1 cellular context compared by ENCODE assay signal in the genomic region with DNA sequence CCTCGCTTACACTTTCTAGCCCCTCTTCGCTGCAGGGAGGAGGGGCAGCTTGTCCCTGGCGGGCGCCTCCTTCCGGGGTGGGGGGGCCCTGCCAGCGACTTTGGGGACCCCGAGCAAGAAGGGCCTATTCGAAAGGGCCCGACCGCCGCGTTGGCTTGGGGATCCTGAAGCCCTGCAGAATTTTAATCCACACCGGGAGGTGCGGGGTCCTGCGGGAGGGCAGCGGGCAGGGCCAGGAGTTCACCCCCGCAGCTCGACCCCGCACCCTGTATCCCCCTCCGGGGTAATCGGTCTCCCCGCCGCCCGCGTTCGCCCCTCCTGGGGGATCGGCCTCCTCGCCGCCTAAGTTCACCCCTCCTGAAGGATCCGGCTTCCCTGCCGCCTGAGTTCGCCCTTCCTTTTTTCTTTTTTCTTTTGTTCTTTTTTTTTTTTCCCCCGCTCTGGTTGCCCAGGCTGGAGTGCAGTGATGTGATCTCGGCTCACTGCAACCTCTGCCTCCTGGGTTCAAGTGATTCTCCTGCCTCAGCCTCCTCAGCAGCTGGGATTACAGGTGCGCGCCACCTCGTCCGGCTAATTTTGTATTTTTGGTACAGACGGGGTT.
TF ChIP-seq lines count a peak whose summit lies in the region.

No MANE protein-coding gene starts in this region.

TF ChIP-seq in HepG2, 621 proteins besides CTCF, POLR2A, EP300 and RAD21:
- TF ChIP-seq KAT2B (IDR thresholded peaks at IDR 0.05; ENCODE audit: borderline replicate concordance, low read depth, low read length) (no peak), FOXA1 (IDR thresholded peaks at IDR 0.05) (no peak), FOXA1 (CRISPR knock-in tag; IDR thresholded peaks at IDR 0.05) (no peak), ZSCAN29 (CRISPR knock-in tag; conservative IDR thresholded peaks at IDR 0.05) (no peak), CHD4 (IDR thresholded peaks at IDR 0.05; ENCODE audit: borderline replicate concordance, low read length) (0 out of 2 replicates have a peak, but pooled peaks have one; percentile 68), PCBP1 (IDR thresholded peaks at IDR 0.05; ENCODE audit: borderline replicate concordance, low read depth, low read length) (0 out of 2 replicates have a peak, but pooled peaks have one; percentile 9), ISL2 (CRISPR knock-in tag; IDR thresholded peaks at IDR 0.05) (no peak)
- TF ChIP-seq, protein P1, sequence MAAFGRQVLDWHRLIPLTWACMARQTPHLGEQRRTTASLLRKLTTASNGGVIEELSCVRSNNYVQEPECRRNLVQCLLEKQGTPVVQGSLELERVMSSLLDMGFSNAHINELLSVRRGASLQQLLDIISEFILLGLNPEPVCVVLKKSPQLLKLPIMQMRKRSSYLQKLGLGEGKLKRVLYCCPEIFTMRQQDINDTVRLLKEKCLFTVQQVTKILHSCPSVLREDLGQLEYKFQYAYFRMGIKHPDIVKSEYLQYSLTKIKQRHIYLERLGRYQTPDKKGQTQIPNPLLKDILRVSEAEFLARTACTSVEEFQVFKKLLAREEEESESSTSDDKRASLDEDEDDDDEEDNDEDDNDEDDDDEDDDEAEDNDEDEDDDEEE (CRISPR knock-in tag; IDR thresholded peaks at IDR 0.05) = 0 out of 2 replicates have a peak, but pooled peaks have one; percentile 15
